In the genomic region with DNA sequence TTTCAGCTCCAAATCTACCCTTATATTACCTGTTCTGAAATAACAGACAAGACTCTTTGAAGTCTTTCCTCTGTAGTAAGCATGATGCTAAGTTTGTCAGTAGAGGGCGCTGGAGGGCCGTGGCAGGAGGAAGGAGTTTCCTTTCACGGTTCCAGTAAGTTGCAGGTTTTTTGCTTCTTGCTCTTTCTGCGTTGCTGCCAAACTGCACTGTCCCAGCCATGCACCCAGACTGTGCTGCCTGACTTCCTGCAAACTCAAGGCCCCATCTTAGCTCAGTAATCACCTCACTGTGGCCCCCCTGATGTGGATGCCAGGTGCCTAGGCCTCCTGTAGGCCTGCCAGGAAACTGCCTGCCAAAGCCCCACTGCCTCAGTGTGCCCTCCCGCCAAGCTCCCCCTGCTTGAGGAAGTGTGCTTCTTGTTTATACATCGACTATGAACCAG, we compare ENCODE assay signal across 8 cellular contexts.
DNase-seq lines count a peak whose midpoint lies in the region; ATAC-seq, FAIRE-seq and TF ChIP-seq lines count a peak whose summit lies in the region.

No MANE protein-coding gene starts in this region.

- no peaks in the 10 kb centered on the region for H3K27me3 Mint-ChIP-seq in activated CD4-positive, alpha-beta memory T cell treated with anti-CD3 and anti-CD28 coated beads for 36 hours

- POLR2A ChIA-PET in activated CD4-positive, alpha-beta memory T cell treated with anti-CD3 and anti-CD28 coated beads for 36 hours (lab: Charles Lee), result no interaction called here

- ATAC-seq in GM19467 (IDR thresholded peaks at IDR 0.05; ENCODE audit: unreplicated experiment) (peak; percentile 81), HG03460 (IDR thresholded peaks at IDR 0.05; ENCODE audit: unreplicated experiment) (peak; percentile 93), HG02840 (IDR thresholded peaks at IDR 0.05; ENCODE audit: low FRiP score, unreplicated experiment) (no peak)

- H3K4me3 ChIP-seq in parathyroid adenoma (ENCODE audit: low read depth, low read length), result no peak overlapping the region

- H3K27ac Mint-ChIP-seq in activated CD4-positive, alpha-beta memory T cell treated with anti-CD3 and anti-CD28 coated beads for 36 hours, result no peak overlapping the region

- no peak overlapping the region for H3K27ac ChIP-seq in parathyroid adenoma

- no peaks in the 10 kb centered on the region for H3K36me3 ChIP-seq in parathyroid adenoma (ENCODE audit: control insufficient read depth, insufficient read depth, low read length)

- peak overlapping the region; percentile 58 for H2AFZ ChIP-seq in parathyroid adenoma

- H3K4me2 ChIP-seq in parathyroid adenoma (ENCODE audit: low read length), result no peak overlapping the region

- peaks cover 2% of the 10 kb centered on the region for H3K9me3 Mint-ChIP-seq in activated CD4-positive, alpha-beta memory T cell treated with anti-CD3 and anti-CD28 coated beads for 36 hours

- H3K4me3 Mint-ChIP-seq in activated CD4-positive, alpha-beta memory T cell treated with anti-CD3 and anti-CD28 coated beads for 36 hours, result no peak overlapping the region

- peaks cover 3% of the 10 kb centered on the region for H3K4me1 ChIP-seq in parathyroid adenoma

- H3K36me3 Mint-ChIP-seq in activated CD4-positive, alpha-beta memory T cell treated with anti-CD3 and anti-CD28 coated beads for 36 hours, result no peaks in the 10 kb centered on the region

- intact Hi-C loops in activated CD4-positive, alpha-beta memory T cell treated with anti-CD3 and anti-CD28 coated beads for 36 hours (cut with micrococcal nuclease), result loop anchor here (1.0 kb wide), 1 partner anchor 36 kb away; no protein-coding TSS in a partner anchor

- no peak overlapping the region for H3K9ac ChIP-seq in parathyroid adenoma

- no peaks in the 10 kb centered on the region for H3K27me3 ChIP-seq in parathyroid adenoma (ENCODE audit: control insufficient read depth, insufficient read depth, low read length)

- CTCF ChIA-PET in activated CD4-positive, alpha-beta memory T cell treated with anti-CD3 and anti-CD28 coated beads for 36 hours (lab: Charles Lee), result interaction anchor here (1.0 kb wide), 1 partner anchor 51 kb away, joined by 4 read pairs; no protein-coding TSS in a partner anchor

- DNase-seq in DMS53 (lab: John Stamatoyannopoulos, UW), result peak; percentile 94
- peak; percentile 81 to 90 for DNase-seq in NCI-H446 (lab: John Stamatoyannopoulos, UW)
- peak; percentile 68 for DNase-seq in activated CD4-positive, alpha-beta memory T cell treated with anti-CD3 and anti-CD28 coated beads for 36 hours
- DNase-seq in frontal cortex (ENCODE audit: low spot score in 2 of 2), result peak; percentile 10 to 38

- TF ChIP-seq CTCF in parathyroid adenoma (IDR thresholded peaks at IDR 0.05), result peak; percentile 84

- H3K79me2 ChIP-seq in parathyroid adenoma, result no peaks in the 10 kb centered on the region

- FAIRE-seq in frontal cortex (lab: Jason Lieb, UNC), result no peak

- no peaks in the 10 kb centered on the region for H3K4me1 Mint-ChIP-seq in activated CD4-positive, alpha-beta memory T cell treated with anti-CD3 and anti-CD28 coated beads for 36 hours (ENCODE audit: low read depth)

- no peaks in the 10 kb centered on the region for H3K9me3 ChIP-seq in parathyroid adenoma (ENCODE audit: control insufficient read depth, low read length)

Comparison
In these comparisons a context has a peak if more than half of its experiments do, and no peak if none do; other contexts are left out.
1. DNase-seq: peak in every context shown above with its lines; median percentile 94 in DMS53; 86 in NCI-H446; 68 in activated CD4-positive, alpha-beta memory T cell treated with anti-CD3 and anti-CD28 coated beads for 36 hours; 24 in frontal cortex.